ENCODE assay signal across 8 cellular contexts in the genomic region with DNA sequence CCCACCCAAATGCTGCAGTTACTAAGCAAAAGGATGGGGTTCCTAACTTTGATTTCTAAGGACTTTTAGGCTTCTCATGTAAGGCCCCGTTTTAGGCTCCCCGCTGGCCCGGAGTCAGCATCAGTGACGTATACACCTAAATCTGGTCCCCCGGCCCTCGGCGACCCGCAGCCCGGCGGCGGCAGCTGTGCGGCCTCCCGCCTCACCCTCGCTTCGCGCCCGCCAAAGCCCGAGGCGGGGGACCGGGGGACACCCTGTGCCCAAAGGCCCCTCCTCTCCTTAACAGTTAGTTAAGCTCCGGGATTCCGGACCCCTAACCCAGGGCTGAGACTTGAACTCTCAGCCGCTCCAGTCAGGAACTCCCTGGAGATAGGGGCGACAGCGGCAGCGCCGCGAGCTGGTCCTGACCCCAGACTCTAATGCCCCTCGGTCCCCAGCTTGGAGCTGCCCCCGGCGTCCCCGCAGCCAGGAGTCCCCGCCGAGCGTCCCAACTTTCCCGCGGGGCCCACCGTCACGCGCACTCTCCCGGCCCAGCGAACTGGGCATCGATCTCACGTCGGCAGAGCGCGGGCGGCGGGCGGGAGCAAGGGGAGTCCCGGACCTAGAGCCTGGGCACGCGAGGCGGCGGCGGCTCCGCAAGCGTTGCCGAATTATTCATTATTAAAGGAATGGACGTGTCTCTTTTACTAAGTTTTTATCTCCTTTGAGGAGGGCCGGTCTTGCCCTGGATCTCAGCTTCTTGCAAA. TPM values are rescaled to one million over a fixed set of nuclear protein-coding genes. Genes with fewer than 3 reads are reported as not detected.
A peak's percentile ranks its signal among the peaks of the same experiment; 100 is the strongest.
DNase-seq lines count a peak whose midpoint lies in the region; ATAC-seq and TF ChIP-seq lines count a peak whose summit lies in the region.

No MANE protein-coding gene starts in this region.

- 0% methylated on average over 31 to 61 of the region's 61 CpGs for WGBS in heart left ventricle, 4 donors
- WGBS in psoas muscle, 3 donors: 0 to 1% (median 0%) methylated on average over 51 to 61 of the region's 61 CpGs

- peak overlapping the region; percentile 100 for H3K4me2 ChIP-seq in Karpas-422 (ENCODE audit: low read depth, low read length, poor library complexity, severe bottlenecking)

- intact Hi-C loops in A673 (cut with micrococcal nuclease; ENCODE audit: unreplicated experiment) (loop anchor here (10.0 kb wide), 3 partner anchors 821 to 1451 kb away; no protein-coding TSS in a partner anchor), heart left ventricle (cut with DNase I) (loop anchor here in 8 of 10 donors (2.0 to 10.0 kb wide), 10 partner anchors 71 to 516 kb away; no protein-coding TSS in a partner anchor), psoas muscle (cut with DNase I) (loop anchor here (5.0 to 10.0 kb wide), 4 partner anchors 129 to 239 kb away; no protein-coding TSS in a partner anchor)

- peaks cover 20% of the 10 kb centered on the region for H3K27me3 ChIP-seq in A673 (replicated peaks; ENCODE audit: insufficient read depth, low read depth, low read length, poor library complexity)
- H3K27me3 ChIP-seq in Karpas-422 (ENCODE audit: low read length): no peaks in the 10 kb centered on the region
- H3K27me3 ChIP-seq in heart left ventricle: peaks cover 0 to 25% (median 0%) of the 10 kb centered on the region in 9 donors
- no peaks in the 10 kb centered on the region for H3K27me3 ChIP-seq in psoas muscle (ENCODE audit: insufficient read depth in 3 of 3, low read length in 2 of 3)

- H3K36me3 ChIP-seq in A673 (ENCODE audit: insufficient read depth, low read length, poor library complexity, severe bottlenecking) (no peaks in the 10 kb centered on the region), Karpas-422 (ENCODE audit: insufficient read depth, low read length) (no peaks in the 10 kb centered on the region), heart left ventricle (no peaks in the 10 kb centered on the region), psoas muscle (ENCODE audit: insufficient read depth in 1 of 2, low read depth in 1 of 2) (no peaks in the 10 kb centered on the region)

- no peak for ATAC-seq in heart left ventricle
- ATAC-seq in psoas muscle: peak in 1 of 4 donors; percentile 23

- no peaks in the 10 kb centered on the region for H4K20me1 ChIP-seq in Karpas-422 (ENCODE audit: insufficient read depth, low read depth, low read length)

- CTCF ChIA-PET in A673 (lab: Charles Lee): interaction anchor here (0.6 kb wide), 1 partner anchor 128 kb away, joined by 8 read pairs; no protein-coding TSS in a partner anchor

- peak overlapping the region; percentile 66; the same call in 1 of the 2 replicates for H2AFZ ChIP-seq in Karpas-422 (ENCODE audit: low read length)

- H3K9me3 ChIP-seq in A673 (ENCODE audit: low read depth, low read length, poor library complexity, severe bottlenecking) (no peaks in the 10 kb centered on the region), Karpas-422 (ENCODE audit: low read length) (no peaks in the 10 kb centered on the region), heart left ventricle (no peaks in the 10 kb centered on the region), psoas muscle (no peaks in the 10 kb centered on the region)

- H3K27ac ChIP-seq in A673 (ENCODE audit: low read depth, low read length, poor library complexity, severe bottlenecking) (no peak overlapping the region), Karpas-422 (ENCODE audit: low read length) (no peak overlapping the region), heart left ventricle (peak overlapping the region in 11 of 12 donors; percentile 74 to 98 (median 90)), psoas muscle (peak overlapping the region; percentile 95)

- POLR2A ChIA-PET in A673 (lab: Charles Lee; ENCODE audit: low non-redundant PET): no interaction called here

- H3K4me3 ChIP-seq in A673 (ENCODE audit: low read depth, low read length, poor library complexity, severe bottlenecking) (peak overlapping the region; percentile 72), Karpas-422 (ENCODE audit: low read length) (peak overlapping the region; percentile 99), heart left ventricle (peak overlapping the region; percentile 87 to 99 (median 95)), psoas muscle (peak overlapping the region; percentile 88)

- TF ChIP-seq CTCF in A673 (conservative IDR thresholded peaks at IDR 0.05; ENCODE audit: low read depth, low read length): no peak
- TF ChIP-seq CTCF in heart left ventricle (IDR thresholded peaks at IDR 0.05): no peak
- TF ChIP-seq CTCF in psoas muscle (IDR thresholded peaks at IDR 0.05): no peak

- TF ChIP-seq POLR2A in heart left ventricle (IDR thresholded peaks at IDR 0.05): no peak

- H3K4me1 ChIP-seq in A673 (ENCODE audit: insufficient read depth, low read length, poor library complexity, severe bottlenecking) (peaks cover 22% of the 10 kb centered on the region), Karpas-422 (ENCODE audit: low read length) (peaks cover 19% of the 10 kb centered on the region), heart left ventricle (peaks cover 0 to 54% (median 37%) of the 10 kb centered on the region in 12 donors), psoas muscle (peaks cover 14% of the 10 kb centered on the region)

- H3K79me2 ChIP-seq in Karpas-422 (ENCODE audit: low read length): no peaks in the 10 kb centered on the region

- H3K9ac ChIP-seq in Karpas-422 (ENCODE audit: low read length): peak overlapping the region; percentile 85

- no peaks in the 10 kb centered on the region for H3K9me2 ChIP-seq in Karpas-422 (replicated peaks; ENCODE audit: insufficient read depth, low read length)

- no TSS peak for BruUV-seq in A673 (replicated peaks; lab: Mats Ljungman, UMichigan)

- DNase-seq in A673 (ENCODE audit: low spot score) (peak; percentile 25), Karpas-422 (no peak), activated gamma-delta T cell (lab: John Stamatoyannopoulos, UW) (peak; percentile 16), heart left ventricle (peak; percentile 37 to 71 (median 40)), psoas muscle (peak; percentile 39 to 74), NOMO-1 (lab: John Stamatoyannopoulos, UW; ENCODE audit: unreplicated experiment in 2 of 2) (no peak), NAMALWA (ENCODE audit: low spot score) (no peak), HuH-7.5 (ENCODE audit: low spot score) (no peak)

RNA-seq across cellular contexts. Expression of a gene that starts 1.5 kb away (rescaled TPM):
- total RNA-seq in A673 (2021): 1.6 and 2.2 TPM in 2 replicates
- total RNA-seq in Karpas-422 (2014; rRNA removed; shearing (Covaris generic); ENCODE audit: low replicate concordance): 0.18 and 1.6 TPM in 2 replicates
- total RNA-seq in heart left ventricle: 10 to 100 TPM; 14.7 to 26.5 (median 20.0) TPM
- polyA plus RNA-seq in heart left ventricle: 1 to 10 TPM; 3.6 TPM
- total RNA-seq in psoas muscle: 10 to 100 TPM in 2 of 4 donors, 1 to 10 TPM in 2; 7.5 to 17.9 (median 13.1) TPM
- polyA plus RNA-seq in psoas muscle: 1 to 10 TPM in 2 of 3 donors, under 1 TPM in 1; 0.70 to 3.6 (median 1.3) TPM

Comparison
In these comparisons a context has a peak if more than half of its experiments do, and no peak if none do; other contexts are left out.
1. DNase-seq: peak in A673 (single experiment), activated gamma-delta T cell (single experiment), heart left ventricle (5 of 5) and psoas muscle (2 of 2); none in Karpas-422 (single experiment), NOMO-1 (0 of 2), NAMALWA (single experiment) and HuH-7.5 (single experiment).
2. H3K27ac ChIP-seq: peak in heart left ventricle (11 of 12) and psoas muscle (single experiment); none in A673 (single experiment) and Karpas-422 (single experiment).
3. Peak in every context shown above with its lines, with median percentiles within 50 percentile points of each other: H3K4me3 ChIP-seq.